ENCODE assay signal across 28 cellular contexts in the genomic region with DNA sequence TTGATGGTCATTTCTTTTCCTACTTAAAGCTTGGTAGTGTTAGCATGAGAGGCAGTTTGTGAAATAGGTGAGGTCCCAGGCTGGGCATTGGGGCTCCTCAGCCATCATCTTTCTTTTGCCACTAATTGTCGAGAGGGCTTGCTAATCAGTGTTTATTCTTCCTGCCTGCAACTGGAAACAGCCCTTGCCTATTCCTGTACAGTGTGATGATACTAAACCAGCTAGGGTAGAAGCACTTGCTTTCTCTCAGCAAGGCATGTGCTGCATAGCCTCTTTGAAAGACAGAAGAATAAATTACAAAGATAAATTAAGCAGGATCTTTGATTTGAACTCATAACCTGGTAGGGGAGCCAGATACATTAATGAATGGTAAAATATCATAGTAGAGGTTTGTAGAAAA. TPM values are rescaled to one million over a fixed set of nuclear protein-coding genes. Genes with fewer than 3 reads are reported as not detected.
A peak's percentile ranks its signal among the peaks of the same experiment; 100 is the strongest.
DNase-seq lines count a peak whose midpoint lies in the region; ATAC-seq lines count a peak whose summit lies in the region.
"Had no signal": no experiment of that assay in that cellular context is flagged by ENCODE, and none has a peak within 500 bp of the region (broad histone marks: within the 10 kb centered on the region; RNA-seq: fewer than 3 reads in every experiment).

No MANE protein-coding gene starts in this region.

- no peaks in the 10 kb centered on the region for H3K9me3 Mint-ChIP-seq in activated naive CD4-positive, alpha-beta T cell treated with anti-CD3 and anti-CD28 coated beads for 36 hours
- H3K9me3 Mint-ChIP-seq in CD8-positive, alpha-beta memory T cell: no peaks in the 10 kb centered on the region
- H3K9me3 Mint-ChIP-seq in activated naive CD8-positive, alpha-beta T cell treated with anti-CD3 and anti-CD28 coated beads, Interleukin-2, amount 50 U/mL, for 24 hours: no peaks in the 10 kb centered on the region
- H3K9me3 Mint-ChIP-seq in natural killer cell treated with Interleukin-12 subunit alpha and Interleukin-12 subunit beta and Interleukin-15 and Interleukin-18, amount 100 ng/mL, for 72 hours: no peaks in the 10 kb centered on the region
- H3K9me3 Mint-ChIP-seq: activated B cell treated with CpG ODN at 0.5 μM for 24 hours, H9 had no signal

- peaks cover 11% of the 10 kb centered on the region for H3K4me1 ChIP-seq in CD8-positive, alpha-beta memory T cell (ENCODE audit: insufficient read depth, low read length)
- H3K4me1 ChIP-seq: A549, BE2C, breast epithelium had no signal

- DNase-seq in activated naive CD4-positive, alpha-beta T cell treated with anti-CD3 and anti-CD28 coated beads for 36 hours: no peak
- no peak for DNase-seq in activated naive CD4-positive, alpha-beta T cell treated with Interleukin-2 at 50 U/mL for 16 hours
- DNase-seq in CD8-positive, alpha-beta memory T cell: no peak
- DNase-seq in activated naive CD8-positive, alpha-beta T cell treated with anti-CD3 and anti-CD28 coated beads, Interleukin-2, amount 50 U/mL, for 24 hours: no peak
- no peak for DNase-seq in natural killer cell treated with Interleukin-12 subunit alpha and Interleukin-12 subunit beta and Interleukin-15 and Interleukin-18, amount 100 ng/mL, for 72 hours (ENCODE audit: low spot score)
- no peak for DNase-seq in NCI-H446 (lab: John Stamatoyannopoulos, UW)
- DNase-seq: activated B cell treated with CpG ODN at 0.5 μM for 24 hours; amniotic stem cell; BE2C; cortex of kidney; H9; KG1; kidney; mammary epithelial cell; NCI-H1436; NCI-H2171; NCI-H524 treated with DMSO at 0.1 percent for 48 hours; retina; SK-N-SH; stimulated activated CD4-positive, alpha-beta T cell treated with anti-CD3 and anti-CD28 coated beads, Interleukin-12 subunit alpha, Interleukin-12 subunit beta, amount 100 ng/mL, for 4 hours; stimulated activated CD4-positive, alpha-beta T cell treated with anti-CD3 and anti-CD28 coated beads, Interleukin-4, amount 100 ng/mL, for 4 hours; T1000; upper lobe of left lung had no signal

- no peak overlapping the region for H3K4me3 Mint-ChIP-seq in activated naive CD4-positive, alpha-beta T cell treated with anti-CD3 and anti-CD28 coated beads for 36 hours
- no peak overlapping the region for H3K4me3 Mint-ChIP-seq in CD8-positive, alpha-beta memory T cell
- H3K4me3 Mint-ChIP-seq in activated naive CD8-positive, alpha-beta T cell treated with anti-CD3 and anti-CD28 coated beads, Interleukin-2, amount 50 U/mL, for 24 hours: no peak overlapping the region
- H3K4me3 Mint-ChIP-seq in natural killer cell treated with Interleukin-12 subunit alpha and Interleukin-12 subunit beta and Interleukin-15 and Interleukin-18, amount 100 ng/mL, for 72 hours: no peak overlapping the region
- H3K4me3 Mint-ChIP-seq: activated B cell treated with CpG ODN at 0.5 μM for 24 hours, H9 had no signal

- peak overlapping the region; percentile 46 for H3K27ac Mint-ChIP-seq in activated naive CD4-positive, alpha-beta T cell treated with anti-CD3 and anti-CD28 coated beads for 36 hours
- H3K27ac Mint-ChIP-seq in CD8-positive, alpha-beta memory T cell: peak overlapping the region in 6 of 8 donors; percentile 40 to 85 (median 68)
- peak overlapping the region; percentile 73 for H3K27ac Mint-ChIP-seq in activated naive CD8-positive, alpha-beta T cell treated with anti-CD3 and anti-CD28 coated beads, Interleukin-2, amount 50 U/mL, for 24 hours
- peak overlapping the region; percentile 30 to 77 for H3K27ac Mint-ChIP-seq in natural killer cell treated with Interleukin-12 subunit alpha and Interleukin-12 subunit beta and Interleukin-15 and Interleukin-18, amount 100 ng/mL, for 72 hours

- no peaks in the 10 kb centered on the region for H3K27me3 Mint-ChIP-seq in activated naive CD4-positive, alpha-beta T cell treated with anti-CD3 and anti-CD28 coated beads for 36 hours (ENCODE audit: low read depth)
- no peaks in the 10 kb centered on the region for H3K27me3 Mint-ChIP-seq in CD8-positive, alpha-beta memory T cell
- no peaks in the 10 kb centered on the region for H3K27me3 Mint-ChIP-seq in activated naive CD8-positive, alpha-beta T cell treated with anti-CD3 and anti-CD28 coated beads, Interleukin-2, amount 50 U/mL, for 24 hours
- H3K27me3 Mint-ChIP-seq in natural killer cell treated with Interleukin-12 subunit alpha and Interleukin-12 subunit beta and Interleukin-15 and Interleukin-18, amount 100 ng/mL, for 72 hours: no peaks in the 10 kb centered on the region
- H3K27me3 Mint-ChIP-seq: activated B cell treated with CpG ODN at 0.5 μM for 24 hours had no signal

- H3K36me3 Mint-ChIP-seq in activated naive CD4-positive, alpha-beta T cell treated with anti-CD3 and anti-CD28 coated beads for 36 hours (ENCODE audit: low read depth): peaks cover 59% of the 10 kb centered on the region
- peaks cover 2 to 99% (median 20%) of the 10 kb centered on the region in 3 donors for H3K36me3 Mint-ChIP-seq in CD8-positive, alpha-beta memory T cell
- peaks cover 72% of the 10 kb centered on the region for H3K36me3 Mint-ChIP-seq in activated naive CD8-positive, alpha-beta T cell treated with anti-CD3 and anti-CD28 coated beads, Interleukin-2, amount 50 U/mL, for 24 hours (ENCODE audit: low read depth)
- peaks cover 28% of the 10 kb centered on the region for H3K36me3 Mint-ChIP-seq in natural killer cell treated with Interleukin-12 subunit alpha and Interleukin-12 subunit beta and Interleukin-15 and Interleukin-18, amount 100 ng/mL, for 72 hours

- no peak for ATAC-seq in activated naive CD8-positive, alpha-beta T cell treated with anti-CD3 and anti-CD28 coated beads, Interleukin-2, amount 50 U/mL, for 24 hours
- ATAC-seq in natural killer cell treated with Interleukin-12 subunit alpha and Interleukin-12 subunit beta and Interleukin-15 and Interleukin-18, amount 100 ng/mL, for 72 hours: no peak
- ATAC-seq in GM18858 (IDR thresholded peaks at IDR 0.05; ENCODE audit: unreplicated experiment): no peak
- ATAC-seq in HG03196 (IDR thresholded peaks at IDR 0.05; ENCODE audit: unreplicated experiment): no peak
- ATAC-seq: A549 had no signal

- intact Hi-C loops in activated naive CD4-positive, alpha-beta T cell treated with anti-CD3 and anti-CD28 coated beads for 36 hours (cut with micrococcal nuclease): no loop called here

- H3K36me3 ChIP-seq in CD8-positive, alpha-beta memory T cell (ENCODE audit: insufficient read depth, low read length): peaks cover 78% of the 10 kb centered on the region

- POLR2A ChIA-PET in CD8-positive, alpha-beta memory T cell (lab: Charles Lee): no interaction called here

- peaks cover 6% of the 10 kb centered on the region for H3K4me1 Mint-ChIP-seq in activated naive CD4-positive, alpha-beta T cell treated with anti-CD3 and anti-CD28 coated beads for 36 hours (ENCODE audit: low read depth)
- H3K4me1 Mint-ChIP-seq in CD8-positive, alpha-beta memory T cell: peaks cover 22 to 45% (median 41%) of the 10 kb centered on the region in 3 donors
- H3K4me1 Mint-ChIP-seq in activated naive CD8-positive, alpha-beta T cell treated with anti-CD3 and anti-CD28 coated beads, Interleukin-2, amount 50 U/mL, for 24 hours: peaks cover 41% of the 10 kb centered on the region
- peaks cover 13 to 26% of the 10 kb centered on the region in 2 donors for H3K4me1 Mint-ChIP-seq in natural killer cell treated with Interleukin-12 subunit alpha and Interleukin-12 subunit beta and Interleukin-15 and Interleukin-18, amount 100 ng/mL, for 72 hours (ENCODE audit: low read depth in 2 of 2)
- H3K4me1 Mint-ChIP-seq: activated B cell treated with CpG ODN at 0.5 μM for 24 hours, H9 had no signal

- no peaks in the 10 kb centered on the region for H3K27me3 ChIP-seq in CD8-positive, alpha-beta memory T cell (ENCODE audit: insufficient read depth, low read length, poor library complexity, severe bottlenecking)
- H3K27me3 ChIP-seq: BE2C, breast epithelium, upper lobe of left lung had no signal

- H3K9me3 ChIP-seq in CD8-positive, alpha-beta memory T cell (ENCODE audit: low read length): no peaks in the 10 kb centered on the region
- H3K9me3 ChIP-seq: A549, BE2C, breast epithelium, SK-N-SH, upper lobe of left lung had no signal

- H3K27ac ChIP-seq in CD8-positive, alpha-beta memory T cell (ENCODE audit: low read depth, low read length): no peak overlapping the region
- H3K27ac ChIP-seq: A549, breast epithelium, upper lobe of left lung had no signal

- CTCF ChIA-PET in activated naive CD4-positive, alpha-beta T cell treated with anti-CD3 and anti-CD28 coated beads for 36 hours (lab: Charles Lee): interaction anchor here (1.1 to 4.8 kb wide), 4 partner anchors 9 to 14 kb away, joined by 3 to 24 read pairs (median 14); no protein-coding TSS in a partner anchor
- CTCF ChIA-PET in CD8-positive, alpha-beta memory T cell (lab: Charles Lee): interaction anchor here (1.0 to 3.3 kb wide), 3 partner anchors 12 to 152 kb away, joined by 3 to 14 read pairs (median 5); no protein-coding TSS in a partner anchor

- H3K4me3 ChIP-seq in CD8-positive, alpha-beta memory T cell (ENCODE audit: low read length): no peak overlapping the region
- H3K4me3 ChIP-seq: A549, breast epithelium, upper lobe of left lung had no signal

RNA-seq across cellular contexts. Expression of a gene that starts 16.6 kb away (rescaled TPM):
- under 1 TPM in 1 of 2 experiments, not detected in 1; 0.10 TPM for total RNA-seq in activated naive CD4-positive, alpha-beta T cell treated with anti-CD3 and anti-CD28 coated beads for 36 hours
- total RNA-seq in CD8-positive, alpha-beta memory T cell: under 1 TPM; 0.51 to 0.72 TPM
- not detected for polyA plus RNA-seq in CD8-positive, alpha-beta memory T cell
- total RNA-seq in natural killer cell treated with Interleukin-12 subunit alpha and Interleukin-12 subunit beta and Interleukin-15 and Interleukin-18, amount 100 ng/mL, for 72 hours: 1 to 10 TPM; 2.6 to 3.0 TPM
- polyA plus RNA-seq: fibroblast of lung had no signal

RNA-seq across cellular contexts. Expression of a gene that starts 25.7 kb away (rescaled TPM):
- 10 to 100 TPM; 58.7 to 59.4 TPM for total RNA-seq in activated naive CD4-positive, alpha-beta T cell treated with anti-CD3 and anti-CD28 coated beads for 36 hours
- 10 to 100 TPM; 94.8 to 95.2 TPM for total RNA-seq in CD8-positive, alpha-beta memory T cell
- 86.1 TPM for polyA plus RNA-seq in CD8-positive, alpha-beta memory T cell
- total RNA-seq in natural killer cell treated with Interleukin-12 subunit alpha and Interleukin-12 subunit beta and Interleukin-15 and Interleukin-18, amount 100 ng/mL, for 72 hours: 100 to 1,000 TPM in 1 of 2 donors, 10 to 100 TPM in 1; 75.6 to 104 TPM

RNA-seq across cellular contexts. Expression of a gene that starts 26.1 kb away (rescaled TPM):
- 10 to 100 TPM; 20.4 to 21.4 TPM for total RNA-seq in activated naive CD4-positive, alpha-beta T cell treated with anti-CD3 and anti-CD28 coated beads for 36 hours
- total RNA-seq in CD8-positive, alpha-beta memory T cell: 10 to 100 TPM; 26.8 to 31.6 TPM
- 111 TPM for polyA plus RNA-seq in CD8-positive, alpha-beta memory T cell
- 10 to 100 TPM; 20.6 to 22.0 TPM for total RNA-seq in natural killer cell treated with Interleukin-12 subunit alpha and Interleukin-12 subunit beta and Interleukin-15 and Interleukin-18, amount 100 ng/mL, for 72 hours

RNA-seq across cellular contexts. Expression of a gene that starts 27.2 kb away (rescaled TPM):
- total RNA-seq in activated naive CD4-positive, alpha-beta T cell treated with anti-CD3 and anti-CD28 coated beads for 36 hours: 100 to 1,000 TPM; 461 to 475 TPM
- total RNA-seq in CD8-positive, alpha-beta memory T cell: 100 to 1,000 TPM; 575 to 600 TPM
- 970 TPM for polyA plus RNA-seq in CD8-positive, alpha-beta memory T cell
- 100 to 1,000 TPM; 509 to 675 TPM for total RNA-seq in natural killer cell treated with Interleukin-12 subunit alpha and Interleukin-12 subunit beta and Interleukin-15 and Interleukin-18, amount 100 ng/mL, for 72 hours

RNA-seq across cellular contexts. Expression of a gene that starts 48.1 kb away (rescaled TPM):
- 10 to 100 TPM; 43.1 to 43.4 TPM for total RNA-seq in activated naive CD4-positive, alpha-beta T cell treated with anti-CD3 and anti-CD28 coated beads for 36 hours
- 10 to 100 TPM; 82.3 to 92.3 TPM for total RNA-seq in CD8-positive, alpha-beta memory T cell
- 149 TPM for polyA plus RNA-seq in CD8-positive, alpha-beta memory T cell
- 10 to 100 TPM; 42.8 to 79.0 TPM for total RNA-seq in natural killer cell treated with Interleukin-12 subunit alpha and Interleukin-12 subunit beta and Interleukin-15 and Interleukin-18, amount 100 ng/mL, for 72 hours
